ENCODE assay signal across 1 cellular context in genomic region chr2:174039551-174040416, GRCh38.
TF ChIP-seq lines count a peak whose summit lies in the region.

No MANE protein-coding gene starts in this region.

TF ChIP-seq in HepG2, 621 proteins besides CTCF, POLR2A, EP300 and RAD21 (continued from another document and continues in another):
- peak; percentile 63 for TF ChIP-seq ASH2L (IDR thresholded peaks at IDR 0.05; ENCODE audit: insufficient read length, low read depth, low read length)
- TF ChIP-seq ZNF607 (CRISPR knock-in tag; IDR thresholded peaks at IDR 0.05; ENCODE audit: borderline replicate concordance), result no peak
- TF ChIP-seq ZBED4 (CRISPR knock-in tag; IDR thresholded peaks at IDR 0.05; ENCODE audit: borderline replicate concordance), result 0 out of 2 replicates have a peak, but pooled peaks have one; percentile 49
- TF ChIP-seq SNAI1 (CRISPR knock-in tag; IDR thresholded peaks at IDR 0.05; ENCODE audit: borderline replicate concordance), result no peak
- peak; percentile 66 for TF ChIP-seq AHR (CRISPR knock-in tag; IDR thresholded peaks at IDR 0.05)
- TF ChIP-seq PPARG (CRISPR knock-in tag; conservative IDR thresholded peaks at IDR 0.05), result 0 out of 2 replicates have a peak, but pooled peaks have one; percentile 53
- TF ChIP-seq FOXM1 (CRISPR knock-in tag; IDR thresholded peaks at IDR 0.05), result no peak
- TF ChIP-seq PHF8 (CRISPR knock-in tag; IDR thresholded peaks at IDR 0.05), result peak; percentile 55
- TF ChIP-seq GATAD1 (CRISPR knock-in tag; IDR thresholded peaks at IDR 0.05), result peak; percentile 54
- TF ChIP-seq ZSCAN30 (CRISPR knock-in tag; IDR thresholded peaks at IDR 0.05), result no peak
- peak; percentile 92 for TF ChIP-seq ADNP (CRISPR knock-in tag; IDR thresholded peaks at IDR 0.05)
- TF ChIP-seq KLF9 (CRISPR knock-in tag; IDR thresholded peaks at IDR 0.05; ENCODE audit: low read depth), result no peak
- peak; percentile 20; the same call in 1 of the 2 replicates for TF ChIP-seq IRF9 (CRISPR knock-in tag; IDR thresholded peaks at IDR 0.05; ENCODE audit: borderline replicate concordance)
- TF ChIP-seq ZBTB42 (CRISPR knock-in tag; IDR thresholded peaks at IDR 0.05), result no peak
- peak; percentile 62; the same call in 1 of the 2 replicates for TF ChIP-seq ZNF142 (CRISPR knock-in tag; IDR thresholded peaks at IDR 0.05)
- TF ChIP-seq RFXAP (CRISPR knock-in tag; IDR thresholded peaks at IDR 0.05; ENCODE audit: borderline replicate concordance), result peak; percentile 59; the same call in 1 of the 2 replicates
- TF ChIP-seq ZNF281 (CRISPR knock-in tag; IDR thresholded peaks at IDR 0.05; ENCODE audit: borderline replicate concordance), result peak; percentile 91
- TF ChIP-seq FOXP1 (IDR thresholded peaks at IDR 0.05), result no peak
- peak; percentile 31; the same call in 1 of the 2 replicates for TF ChIP-seq FOXP1 (CRISPR knock-in tag; IDR thresholded peaks at IDR 0.05)
- peak; percentile 76 for TF ChIP-seq MIXL1 (CRISPR knock-in tag; IDR thresholded peaks at IDR 0.05)
- TF ChIP-seq ZNF572 (CRISPR knock-in tag; IDR thresholded peaks at IDR 0.05), result no peak
- TF ChIP-seq ATF2 (CRISPR knock-in tag; IDR thresholded peaks at IDR 0.05), result peak; percentile 36; the same call in 1 of the 2 replicates
- peak; percentile 14; the same call in 1 of the 2 replicates for TF ChIP-seq HNF4A (CRISPR knock-in tag; IDR thresholded peaks at IDR 0.05)
- TF ChIP-seq TRAFD1 (CRISPR knock-in tag; IDR thresholded peaks at IDR 0.05; ENCODE audit: borderline replicate concordance), result peak; percentile 71; the same call in 1 of the 2 replicates
- TF ChIP-seq CREBL2 (CRISPR knock-in tag; IDR thresholded peaks at IDR 0.05; ENCODE audit: borderline replicate concordance), result no peak
- TF ChIP-seq ZNF276 (CRISPR knock-in tag; IDR thresholded peaks at IDR 0.05; ENCODE audit: low read depth), result no peak
- peak; percentile 19; the same call in 1 of the 2 replicates for TF ChIP-seq NR2F6 (IDR thresholded peaks at IDR 0.05)
- TF ChIP-seq NR2F6 (CRISPR knock-in tag; IDR thresholded peaks at IDR 0.05), result 0 out of 2 replicates have a peak, but pooled peaks have one; percentile 35
- no peak for TF ChIP-seq SIX1 (CRISPR knock-in tag; IDR thresholded peaks at IDR 0.05; ENCODE audit: borderline replicate concordance)
- TF ChIP-seq NFKBIZ (CRISPR knock-in tag; IDR thresholded peaks at IDR 0.05), result no peak
- TF ChIP-seq ZNF549 (CRISPR knock-in tag; IDR thresholded peaks at IDR 0.05), result no peak
- no peak for TF ChIP-seq CENPBD1 (CRISPR knock-in tag; IDR thresholded peaks at IDR 0.05; ENCODE audit: borderline replicate concordance, low read depth)
- peak; percentile 42; the same call in 1 of the 2 replicates for TF ChIP-seq KDM5B (CRISPR knock-in tag; IDR thresholded peaks at IDR 0.05; ENCODE audit: borderline replicate concordance)
- peak; percentile 33; the same call in 1 of the 3 replicates for TF ChIP-seq MXI1 (IDR thresholded peaks at IDR 0.05; ENCODE audit: borderline replicate concordance, low read depth, low read length)
- peak; percentile 71; the same call in 1 of the 2 replicates for TF ChIP-seq KAT7 (CRISPR knock-in tag; IDR thresholded peaks at IDR 0.05; ENCODE audit: borderline replicate concordance)
- TF ChIP-seq UBTF (CRISPR knock-in tag; IDR thresholded peaks at IDR 0.05), result 0 out of 2 replicates have a peak, but pooled peaks have one; percentile 33
